In genomic region chr2:222358876-222359275, GRCh38 we compare ENCODE assay signal across 1 cellular context.
TF ChIP-seq lines count a peak whose summit lies in the region.

No MANE protein-coding gene starts in this region.

TF ChIP-seq in H1, 55 proteins besides CTCF, POLR2A, EP300 and RAD21 (continued from another document):
- no peak for TF ChIP-seq CBX8 (IDR thresholded peaks at IDR 0.05; ENCODE audit: borderline replicate concordance, low read depth, low read length)
- TF ChIP-seq BCL11A (IDR thresholded peaks at IDR 0.05; ENCODE audit: low read depth in 2 of 2, low read length in 2 of 2), result no peak
- TF ChIP-seq ZNF274 (IDR thresholded peaks at IDR 0.05; ENCODE audit: borderline replicate concordance, extremely low read depth, low read length), result no peak
- no peak for TF ChIP-seq KDM1A (IDR thresholded peaks at IDR 0.05; ENCODE audit: borderline replicate concordance, low read length)
- TF ChIP-seq FOSL1 (IDR thresholded peaks at IDR 0.05; ENCODE audit: insufficient read depth, low read depth, low read length), result no peak
- TF ChIP-seq EGR1 (IDR thresholded peaks at IDR 0.05; ENCODE audit: borderline replicate concordance, low read depth, low read length), result no peak
- TF ChIP-seq TAF1 (IDR thresholded peaks at IDR 0.05; ENCODE audit: low read depth, low read length), result no peak
- no peak for TF ChIP-seq TAF7 (optimal IDR thresholded peaks at IDR 0.05; ENCODE audit: borderline replicate concordance, low read depth, low read length)
- no peak for TF ChIP-seq E2F6 (IDR thresholded peaks at IDR 0.05)
- TF ChIP-seq SRF (IDR thresholded peaks at IDR 0.05; ENCODE audit: low read depth, low read length), result no peak
- TF ChIP-seq PHF8 (conservative IDR thresholded peaks at IDR 0.05; ENCODE audit: low read depth, low read length), result no peak
- TF ChIP-seq NANOG (IDR thresholded peaks at IDR 0.05; ENCODE audit: insufficient read depth, low read depth, low read length, poor library complexity, severe bottlenecking), result no peak
